In genomic region chr6:37308084-37308817, GRCh38 we compare ENCODE assay signal across 9 cellular contexts. TPM values are rescaled to one million over a fixed set of nuclear protein-coding genes. Genes with fewer than 3 reads are reported as not detected.
DNase-seq lines count a peak whose midpoint lies in the region; ATAC-seq and TF ChIP-seq lines count a peak whose summit lies in the region.
"Had no signal": no experiment of that assay in that cellular context is flagged by ENCODE, and none has a peak within 500 bp of the region (broad histone marks: within the 10 kb centered on the region; RNA-seq: fewer than 3 reads in every experiment).

No MANE protein-coding gene starts in this region.

- H3K4me1 ChIP-seq in suprapubic skin: peaks cover 20% of the 10 kb centered on the region

- H3K4me3 ChIP-seq in fibroblast of the aortic adventitia (ENCODE audit: low read depth, low read length) (no peak overlapping the region), suprapubic skin (no peak overlapping the region)

- ATAC-seq in HG03097 (IDR thresholded peaks at IDR 0.05; ENCODE audit: low FRiP score, unreplicated experiment) (no peak), HG03196 (IDR thresholded peaks at IDR 0.05; ENCODE audit: unreplicated experiment) (no peak), HG02884 (IDR thresholded peaks at IDR 0.05; ENCODE audit: unreplicated experiment) (no peak), GM18867 (IDR thresholded peaks at IDR 0.05; ENCODE audit: unreplicated experiment) (no peak)

- H3K27me3 ChIP-seq in suprapubic skin: no peaks in the 10 kb centered on the region

- peak overlapping the region; percentile 32 for H3K27ac ChIP-seq in suprapubic skin

- DNase-seq in NCI-H1092 (lab: John Stamatoyannopoulos, UW) (peak; percentile 88), NCI-H69 (lab: John Stamatoyannopoulos, UW) (peak; percentile 93), fibroblast of the aortic adventitia (ENCODE audit: low read depth) (peak; percentile 72), suprapubic skin (ENCODE audit: low spot score in 2 of 2) (no peak)
- DNase-seq: activated T-cell treated with anti-CD3 and anti-CD28 coated beads for 4 hours had no signal

- WGBS in suprapubic skin: 40% methylated on average over 5 of the region's 5 CpGs

- no peaks in the 10 kb centered on the region for H3K9me3 ChIP-seq in suprapubic skin

- TF ChIP-seq CTCF in fibroblast of the aortic adventitia (IDR thresholded peaks at IDR 0.05; ENCODE audit: insufficient read depth, low read length) (no peak), suprapubic skin (IDR thresholded peaks at IDR 0.05) (no peak)

- TF ChIP-seq POLR2A in suprapubic skin (IDR thresholded peaks at IDR 0.05): no peak

- H3K36me3 ChIP-seq in suprapubic skin: peaks cover 26% of the 10 kb centered on the region

- TF ChIP-seq EP300 in suprapubic skin (IDR thresholded peaks at IDR 0.05): no peak

RNA-seq across cellular contexts. Expression of gene RNF8, which starts 45.5 kb away (rescaled TPM):
- total RNA-seq in fibroblast of the aortic adventitia (ENCODE audit: low replicate concordance) (18.8 and 44.2 TPM in 2 replicates), suprapubic skin (10 to 100 TPM; 12.8 to 17.0 (median 14.3) TPM)

RNA-seq across cellular contexts. Expression of gene TMEM217, which starts 50.3 kb away (rescaled TPM):
- 0.09 TPM in 1 of 2 replicates, not detected in the other for total RNA-seq in fibroblast of the aortic adventitia (ENCODE audit: low replicate concordance)
- total RNA-seq in suprapubic skin: 1 to 10 TPM in 2 of 4 donors, under 1 TPM in 1, not detected in 1; 0.30 to 3.3 (median 2.6) TPM

RNA-seq across cellular contexts. Expression of gene TBC1D22B, which starts 50.7 kb away (rescaled TPM):
- total RNA-seq in fibroblast of the aortic adventitia (ENCODE audit: low replicate concordance): 3.5 and 4.8 TPM in 2 replicates
- total RNA-seq in suprapubic skin: 10 to 100 TPM; 14.2 to 19.6 (median 18.4) TPM

Comparison
In these comparisons a context has a peak if more than half of its experiments do, and no peak if none do; other contexts are left out.
1. DNase-seq: peak in NCI-H1092 (single experiment), NCI-H69 (single experiment) and fibroblast of the aortic adventitia (single experiment); none in suprapubic skin (0 of 2).